Comparison of ENCODE assay signal across 15 cellular contexts in the genomic region with DNA sequence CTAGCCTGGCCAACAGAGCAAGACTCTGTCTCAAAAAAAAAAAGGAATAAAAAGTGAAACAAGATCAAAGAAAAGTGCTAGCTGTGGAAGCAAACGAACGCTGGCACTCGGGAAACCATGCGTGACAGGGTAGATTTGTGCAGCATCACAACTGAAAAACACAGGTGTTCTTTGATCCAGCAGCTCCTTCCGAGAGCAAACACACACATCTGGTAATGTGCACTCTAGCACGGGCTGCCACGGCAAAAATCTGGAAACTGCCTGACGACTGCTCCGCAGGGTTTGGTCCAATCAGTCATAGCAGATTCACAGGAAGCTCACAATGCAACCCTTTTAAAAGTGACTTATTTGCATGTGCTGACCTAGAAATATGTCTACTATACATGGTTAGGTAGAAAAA.
DNase-seq lines count a peak whose midpoint lies in the region; ATAC-seq and TF ChIP-seq lines count a peak whose summit lies in the region.
"Had no signal": no experiment of that assay in that cellular context is flagged by ENCODE, and none has a peak within 500 bp of the region (broad histone marks: within the 10 kb centered on the region; RNA-seq: fewer than 3 reads in every experiment).

No MANE protein-coding gene starts in this region.

- ATAC-seq in GM18858 (IDR thresholded peaks at IDR 0.05; ENCODE audit: unreplicated experiment) (peak; percentile 57), GM21447 (IDR thresholded peaks at IDR 0.05; ENCODE audit: unreplicated experiment) (peak; percentile 63), HG03139 (IDR thresholded peaks at IDR 0.05; ENCODE audit: unreplicated experiment) (peak; percentile 60), upper lobe of right lung (no peak)
- ATAC-seq: body of pancreas; CD8-positive, alpha-beta T cell had no signal

- no peak overlapping the region for H3K27ac ChIP-seq in upper lobe of right lung
- no peak overlapping the region for H3K27ac ChIP-seq in esophagus muscularis mucosa (replicated peaks in 1 of 4)
- H3K27ac ChIP-seq: body of pancreas, epithelial cell of prostate, testis had no signal

- H3K4me1 ChIP-seq in upper lobe of right lung (no peaks in the 10 kb centered on the region), esophagus muscularis mucosa (no peaks in the 10 kb centered on the region)
- H3K4me1 ChIP-seq: body of pancreas, testis had no signal

- H3K27me3 ChIP-seq in upper lobe of right lung (no peaks in the 10 kb centered on the region), esophagus muscularis mucosa (no peaks in the 10 kb centered on the region)
- H3K27me3 ChIP-seq: body of pancreas, neutrophil, testis had no signal

- H3K9me3 ChIP-seq in upper lobe of right lung (no peaks in the 10 kb centered on the region), esophagus muscularis mucosa (peaks cover 0 to 9% (median 0%) of the 10 kb centered on the region in 4 donors)
- H3K9me3 ChIP-seq: body of pancreas, neutrophil, testis had no signal

- intact Hi-C loops in upper lobe of right lung (cut with DNase I) (no loop called here), esophagus muscularis mucosa (cut with DNase I) (no loop called here)

- TF ChIP-seq CTCF in upper lobe of right lung (IDR thresholded peaks at IDR 0.05) (no peak), esophagus muscularis mucosa (IDR thresholded peaks at IDR 0.05) (no peak)

- no peak for TF ChIP-seq EP300 in esophagus muscularis mucosa (IDR thresholded peaks at IDR 0.05)

- TF ChIP-seq POLR2A in esophagus muscularis mucosa (IDR thresholded peaks at IDR 0.05; ENCODE audit: low read depth) = no peak

- H3K36me3 ChIP-seq in upper lobe of right lung (peaks cover 26% of the 10 kb centered on the region), esophagus muscularis mucosa (peaks cover 0 to 22% (median 0%) of the 10 kb centered on the region in 4 donors)

- WGBS in esophagus muscularis mucosa = 81% methylated on average over 9 of the region's 9 CpGs

- peak; percentile 44 for DNase-seq in left kidney (ENCODE audit: low read depth, low spot score)
- DNase-seq in upper lobe of right lung = no peak
- DNase-seq in esophagus muscularis mucosa (ENCODE audit: extremely low spot score) = no peak
- no peak for DNase-seq in NCI-H446 treated with DMSO at 0.1 percent for 48 hours (lab: John Stamatoyannopoulos, UW)
- DNase-seq in OCI-M1 (lab: John Stamatoyannopoulos, UW) = no peak
- DNase-seq: CD8-positive, alpha-beta T cell; RPMI8226; stimulated activated CD4-positive, alpha-beta T cell treated with anti-CD3 and anti-CD28 coated beads, Interleukin-4, amount 100 ng/mL, for 4 hours; testis had no signal

- H3K4me3 ChIP-seq in upper lobe of right lung (no peak overlapping the region), esophagus muscularis mucosa (no peak overlapping the region)
- H3K4me3 ChIP-seq: body of pancreas, testis had no signal
